14 cellular contexts compared by ENCODE assay signal in genomic region chr4:8197521-8197920, GRCh38. TPM values are rescaled to one million over a fixed set of nuclear protein-coding genes. Genes with fewer than 3 reads are reported as not detected.
A peak's percentile ranks its signal among the peaks of the same experiment; 100 is the strongest.
DNase-seq lines count a peak whose midpoint lies in the region; FAIRE-seq and TF ChIP-seq lines count a peak whose summit lies in the region.
"Had no signal": no experiment of that assay in that cellular context is flagged by ENCODE, and none has a peak within 500 bp of the region (broad histone marks: within the 10 kb centered on the region; RNA-seq: fewer than 3 reads in every experiment).

No MANE protein-coding gene starts in this region.

- POLR2A ChIA-PET in CD4-positive, alpha-beta memory T cell (lab: Charles Lee; ENCODE audit: partially characterized antibody): interaction anchor here (2.9 kb wide), 1 partner anchor 30 kb away, joined by 31 read pairs; no protein-coding TSS in a partner anchor
- POLR2A ChIA-PET in H1 (lab: Charles Lee; ENCODE audit: partially characterized antibody): no interaction called here

- H3K79me1 ChIP-seq in H1 (ENCODE audit: low read depth, low read length): no peaks in the 10 kb centered on the region

- no peak for DNase-seq in CD4-positive, alpha-beta memory T cell
- no peak for DNase-seq in H1 (ENCODE audit: low read depth in 1 of 2, low spot score in 2 of 2)
- peak; percentile 71 for DNase-seq in osteoblast (ENCODE audit: insufficient read length, low spot score, missing footprints)
- no peak for DNase-seq in NOMO-1 treated with dmso at 0.1 percent for 144 hours (lab: John Stamatoyannopoulos, UW; ENCODE audit: unreplicated experiment)
- DNase-seq in NCI-H2171 (lab: John Stamatoyannopoulos, UW): no peak
- DNase-seq in T-helper 2 cell: no peak
- DNase-seq: CD8-positive, alpha-beta T cell; DMS79 treated with DMSO at 0.1 percent for 48 hours; NCI-H187; NCI-H526 treated with DMSO at 0.1 percent for 48 hours; SIG-M5 had no signal

- H2AK5ac ChIP-seq in H1 (ENCODE audit: low read depth, low read length): no peak overlapping the region

- peaks cover 0 to 4% of the 10 kb centered on the region in 2 donors for H3K36me3 Mint-ChIP-seq in CD4-positive, alpha-beta memory T cell

- peak overlapping the region; percentile 12; the same call in 1 of the 2 replicates for H4K8ac ChIP-seq in H1 (ENCODE audit: extremely low read depth, insufficient read depth, low read length)

- no peaks in the 10 kb centered on the region for H3K27me3 Mint-ChIP-seq in CD4-positive, alpha-beta memory T cell

- H3K4me1 Mint-ChIP-seq in CD4-positive, alpha-beta memory T cell: peaks cover 24 to 61% (median 36%) of the 10 kb centered on the region in 4 donors

- H2BK20ac ChIP-seq in H1 (ENCODE audit: low read length): no peak overlapping the region

- H3K27me3 ChIP-seq in BLaER1: peaks cover 14% of the 10 kb centered on the region
- no peaks in the 10 kb centered on the region for H3K27me3 ChIP-seq in CD4-positive, alpha-beta memory T cell (ENCODE audit: insufficient read depth, low read length)
- H3K27me3 ChIP-seq in H1 (replicated peaks in 1 of 4; ENCODE audit: control insufficient read depth in 3 of 4, extremely low read depth in 1 of 4, insufficient read depth in 3 of 4, low read length in 3 of 4): no peaks in the 10 kb centered on the region
- H3K27me3 ChIP-seq in osteoblast (ENCODE audit: insufficient read depth, low read length): peaks cover 6% of the 10 kb centered on the region

- no peak for TF ChIP-seq RAD21 in H1 (IDR thresholded peaks at IDR 0.05 in 1 of 2, conservative IDR thresholded peaks at IDR 0.05 in 1 of 2; ENCODE audit: low read depth in 2 of 2, low read length in 2 of 2)

- H3K9me3 Mint-ChIP-seq in CD4-positive, alpha-beta memory T cell: no peaks in the 10 kb centered on the region
- H3K9me3 Mint-ChIP-seq: CD8-positive, alpha-beta T cell had no signal

- H3K4ac ChIP-seq in H1 (replicated peaks; ENCODE audit: insufficient read length, low read depth, low read length): no peak overlapping the region

- H3K4me2 ChIP-seq in BLaER1: peak overlapping the region; percentile 99
- H3K4me2 ChIP-seq in H1 (ENCODE audit: insufficient read depth in 1 of 2, low read depth in 2 of 2, low read length in 2 of 2): no peak overlapping the region
- no peak overlapping the region for H3K4me2 ChIP-seq in osteoblast (ENCODE audit: insufficient read depth, low read length)

- no peak overlapping the region for H3K9ac ChIP-seq in BLaER1
- no peak overlapping the region; a peak in 1 of 7 replicates for H3K9ac ChIP-seq in H1 (replicated peaks in 1 of 4; ENCODE audit: extremely low read depth in 1 of 4, low read depth in 3 of 4, low read length in 3 of 4)

- CTCF ChIA-PET in CD4-positive, alpha-beta memory T cell (lab: Charles Lee; ENCODE audit: partially characterized antibody): interaction anchor here (0.7 to 3.1 kb wide), 2 partner anchors 21 to 45 kb away, joined by 3 to 26 read pairs; no protein-coding TSS in a partner anchor
- CTCF ChIA-PET in H1 (lab: Charles Lee; ENCODE audit: partially characterized antibody): interaction anchor here (0.6 to 3.9 kb wide), 9 partner anchors 10 to 111 kb away, joined by 3 to 21 read pairs (median 3); no protein-coding TSS in a partner anchor

- no peak overlapping the region for H4K91ac ChIP-seq in H1 (replicated peaks; ENCODE audit: insufficient read length, low read length)

- H3K4me3 ChIP-seq in BLaER1: no peak overlapping the region
- H3K4me3 ChIP-seq in CD4-positive, alpha-beta memory T cell (ENCODE audit: low read length in 2 of 2): no peak overlapping the region
- H3K4me3 ChIP-seq in H1 (ENCODE audit: extremely low read depth in 1 of 4, insufficient read depth in 2 of 4, low read depth in 3 of 4, low read length in 4 of 4): no peak overlapping the region
- H3K4me3 ChIP-seq in osteoblast (ENCODE audit: insufficient read depth, low read length): no peak overlapping the region
- H3K4me3 ChIP-seq: HAP-1 had no signal

- TF ChIP-seq CTCF in H1 (IDR thresholded peaks at IDR 0.05; ENCODE audit: control extremely low read depth in 1 of 3, insufficient read depth in 1 of 3, low read depth in 1 of 3, low read length in 3 of 3) (no peak), osteoblast (IDR thresholded peaks at IDR 0.05; ENCODE audit: extremely low read depth, low read depth, low read length) (no peak)

- intact Hi-C loops in CD4-positive, alpha-beta memory T cell (cut with micrococcal nuclease): no loop called here

- TF ChIP-seq POLR2A in H1 (IDR thresholded peaks at IDR 0.05; ENCODE audit: control extremely low read depth in 1 of 2, low read depth in 2 of 2, low read length in 2 of 2): no peak

- peaks cover 8% of the 10 kb centered on the region; the same call in 1 of the 2 replicates for H4K20me1 ChIP-seq in BLaER1
- peaks cover 0 to 3% of the 10 kb centered on the region in 2 experiments for H4K20me1 ChIP-seq in H1 (replicated peaks in 1 of 2; ENCODE audit: control insufficient read depth in 1 of 2, insufficient read depth in 2 of 2, low read length in 2 of 2)
- H4K20me1 ChIP-seq in osteoblast (ENCODE audit: insufficient read depth, low read length): peaks cover 6% of the 10 kb centered on the region

- H3K4me3 Mint-ChIP-seq in CD4-positive, alpha-beta memory T cell: peak overlapping the region in 2 of 8 donors; percentile 29 to 36

- H3K4me1 ChIP-seq in BLaER1: peaks cover 100% of the 10 kb centered on the region
- H3K4me1 ChIP-seq in CD4-positive, alpha-beta memory T cell (ENCODE audit: insufficient read depth, low read length): peaks cover 46% of the 10 kb centered on the region
- H3K4me1 ChIP-seq in H1 (replicated peaks in 1 of 4; ENCODE audit: control insufficient read depth in 3 of 4, insufficient read depth in 4 of 4, low read length in 3 of 4): peaks cover 0 to 6% (median 1%) of the 10 kb centered on the region in 4 experiments; a peak in 3 of 7 replicates
- H3K4me1 ChIP-seq in osteoblast (ENCODE audit: insufficient read depth, low read length): peaks cover 26% of the 10 kb centered on the region
- H3K4me1 ChIP-seq: HAP-1 had no signal

- H3K18ac ChIP-seq in H1 (ENCODE audit: extremely low read depth, low read length): no peak overlapping the region

- no peak for FAIRE-seq in H1 (lab: Jason Lieb, UNC)

- 79% methylated on average over 13 of the region's 13 CpGs; no CpG with 5 or more reads in 1 of the 2 experiments for WGBS in H1 (ENCODE audit: extremely low coverage in 1 of 2, insufficient coverage in 1 of 2, insufficient read length in 1 of 2, insufficient replicate concordance in 2 of 2, low coverage in 1 of 2, low lambda C conversion rate in 2 of 2, missing lambda C conversion rate in 1 of 2), 2 experiments

- no peak overlapping the region for H2BK120ac ChIP-seq in H1 (replicated peaks; ENCODE audit: low read depth, low read length)

- H3K14ac ChIP-seq in H1 (ENCODE audit: insufficient read length): no peak overlapping the region

- H3K9me3 ChIP-seq in BLaER1 (no peaks in the 10 kb centered on the region), H1 (ENCODE audit: insufficient read depth in 2 of 2, low read depth in 1 of 2, low read length in 1 of 2) (no peaks in the 10 kb centered on the region), osteoblast (ENCODE audit: low read depth, low read length) (no peaks in the 10 kb centered on the region)
- H3K9me3 ChIP-seq in CD4-positive, alpha-beta memory T cell (ENCODE audit: control insufficient read depth in 1 of 2, low read length in 2 of 2): no peaks in the 10 kb centered on the region
- H3K9me3 ChIP-seq: HAP-1 had no signal

- no peak overlapping the region for H3K23ac ChIP-seq in H1 (ENCODE audit: insufficient read length)

- H2BK15ac ChIP-seq in H1 (ENCODE audit: low read length): no peak overlapping the region

- H2BK12ac ChIP-seq in H1 (ENCODE audit: low read depth, low read length): no peak overlapping the region

- H3K23me2 ChIP-seq in H1 (ENCODE audit: low read depth, low read length): no peaks in the 10 kb centered on the region

- no peaks in the 10 kb centered on the region for H3K79me2 ChIP-seq in H1 (ENCODE audit: control insufficient read depth in 1 of 2, insufficient read depth in 2 of 2, low read length in 2 of 2)
- peaks cover 28% of the 10 kb centered on the region for H3K79me2 ChIP-seq in osteoblast (ENCODE audit: insufficient read depth, low read length)

- H2AFZ ChIP-seq in H1 (ENCODE audit: low read length) (no peak overlapping the region), osteoblast (ENCODE audit: low read length) (no peak overlapping the region)

- no peak overlapping the region for H2BK5ac ChIP-seq in H1 (ENCODE audit: low read depth, low read length)

- no peaks in the 10 kb centered on the region for H3K36me3 ChIP-seq in BLaER1
- no peaks in the 10 kb centered on the region for H3K36me3 ChIP-seq in CD4-positive, alpha-beta memory T cell (ENCODE audit: insufficient read depth, low read length)
- H3K36me3 ChIP-seq in H1 (ENCODE audit: control insufficient read depth in 2 of 4, insufficient read depth in 4 of 4, low read length in 3 of 4): no peaks in the 10 kb centered on the region
- H3K36me3 ChIP-seq in osteoblast (ENCODE audit: insufficient read depth, low read length): no peaks in the 10 kb centered on the region
- H3K36me3 ChIP-seq: HAP-1 had no signal

- H3K27ac ChIP-seq in BLaER1 (0 out of 2 replicates have a peak overlapping the region, but pooled peaks have one; percentile 29), H1 (ENCODE audit: low read depth, low read length) (no peak overlapping the region), osteoblast (ENCODE audit: low read depth, low read length) (no peak overlapping the region)
- no peak overlapping the region for H3K27ac ChIP-seq in CD4-positive, alpha-beta memory T cell (ENCODE audit: low read depth, low read length)

- H3K56ac ChIP-seq in H1 (replicated peaks; ENCODE audit: insufficient read length, low read depth, low read length): no peak overlapping the region

- H3K27ac Mint-ChIP-seq in CD4-positive, alpha-beta memory T cell: peak overlapping the region in 5 of 7 donors; percentile 24 to 62 (median 57)

- no peak overlapping the region for H4K5ac ChIP-seq in H1 (ENCODE audit: insufficient read length, low read depth, low read length)

- no peak for TF ChIP-seq EP300 in H1 (IDR thresholded peaks at IDR 0.05; ENCODE audit: borderline replicate concordance in 1 of 2, low read depth in 2 of 2, low read length in 2 of 2)

RNA-seq across cellular contexts. Expression of gene SH3TC1, which starts 1.6 kb away (rescaled TPM):
- total RNA-seq in CD4-positive, alpha-beta memory T cell: 10 to 100 TPM; 37.1 to 41.3 TPM
- 10 to 100 TPM in 1 of 2 donors, 1 to 10 TPM in 1; 7.9 to 14.3 TPM for polyA plus RNA-seq in CD4-positive, alpha-beta memory T cell
- total RNA-seq in H1 (2021; fragmentation: NEBNext Ultra II Directional; extraction: Animal tissue kit (Norgen Biotek cat#: 25700)): 0.29 TPM in 1 of 2 replicates, not detected in the other
- polyA plus RNA-seq in H1 (2011; rRNA removed): 0.13 and 0.15 TPM in 2 replicates
- 0.14 TPM for polyA plus RNA-seq in H1 (2011; cell fraction: cytosol; rRNA removed)
- 0.29 TPM for polyA plus RNA-seq in H1 (2011; cell fraction: nucleus; rRNA removed)
- 0.08 to 0.36 TPM (median 0.14 TPM) in 4 replicates for polyA plus RNA-seq in H1 (2012, experiment 1 of 2)
- polyA plus RNA-seq in H1 (2012, experiment 2 of 2): 0.22 TPM
- 0.16 TPM for polyA plus RNA-seq in H1 (2013, experiment 1 of 2)
- 0.07 TPM for polyA plus RNA-seq in H1 (2013, experiment 2 of 2)
- 0.13 and 0.71 TPM in 2 replicates for polyA minus RNA-seq in H1 (2011; rRNA and poly(A)+ RNA removed)
- polyA minus RNA-seq in H1 (2011; cell fraction: cytosol; rRNA and poly(A)+ RNA removed): not detected
- 0.30 TPM for polyA minus RNA-seq in H1 (2011; cell fraction: nucleus; rRNA and poly(A)+ RNA removed)
- total RNA-seq in osteoblast: 3.5 and 3.6 TPM in 2 replicates
- total RNA-seq: G401 had no signal

RNA-seq across cellular contexts. Expression of gene ABLIM2, which starts 38.9 kb away (rescaled TPM):
- 1 to 10 TPM; 6.2 to 7.9 TPM for total RNA-seq in CD4-positive, alpha-beta memory T cell
- 1 to 10 TPM in 1 of 2 donors, under 1 TPM in 1; 0.44 to 1.3 TPM for polyA plus RNA-seq in CD4-positive, alpha-beta memory T cell
- 2.8 and 3.0 TPM in 2 replicates for total RNA-seq in H1 (2021; fragmentation: NEBNext Ultra II Directional; extraction: Animal tissue kit (Norgen Biotek cat#: 25700))
- polyA plus RNA-seq in H1 (2011; rRNA removed): 3.0 TPM in 2 replicates
- 3.6 TPM for polyA plus RNA-seq in H1 (2011; cell fraction: cytosol; rRNA removed)
- polyA plus RNA-seq in H1 (2011; cell fraction: nucleus; rRNA removed): 5.9 TPM
- 2.9 to 4.0 TPM (median 3.3 TPM) in 4 replicates for polyA plus RNA-seq in H1 (2012, experiment 1 of 2)
- 2.2 TPM for polyA plus RNA-seq in H1 (2012, experiment 2 of 2)
- polyA plus RNA-seq in H1 (2013, experiment 1 of 2): 0.95 TPM
- polyA plus RNA-seq in H1 (2013, experiment 2 of 2): 1.2 TPM
- polyA minus RNA-seq in H1 (2011; rRNA and poly(A)+ RNA removed): 2.7 and 4.9 TPM in 2 replicates
- 1.2 TPM for polyA minus RNA-seq in H1 (2011; cell fraction: cytosol; rRNA and poly(A)+ RNA removed)
- polyA minus RNA-seq in H1 (2011; cell fraction: nucleus; rRNA and poly(A)+ RNA removed): 9.1 TPM
- 0.29 and 0.36 TPM in 2 replicates for total RNA-seq in osteoblast
